ENCODE assay signal across 8 cellular contexts in the genomic region with DNA sequence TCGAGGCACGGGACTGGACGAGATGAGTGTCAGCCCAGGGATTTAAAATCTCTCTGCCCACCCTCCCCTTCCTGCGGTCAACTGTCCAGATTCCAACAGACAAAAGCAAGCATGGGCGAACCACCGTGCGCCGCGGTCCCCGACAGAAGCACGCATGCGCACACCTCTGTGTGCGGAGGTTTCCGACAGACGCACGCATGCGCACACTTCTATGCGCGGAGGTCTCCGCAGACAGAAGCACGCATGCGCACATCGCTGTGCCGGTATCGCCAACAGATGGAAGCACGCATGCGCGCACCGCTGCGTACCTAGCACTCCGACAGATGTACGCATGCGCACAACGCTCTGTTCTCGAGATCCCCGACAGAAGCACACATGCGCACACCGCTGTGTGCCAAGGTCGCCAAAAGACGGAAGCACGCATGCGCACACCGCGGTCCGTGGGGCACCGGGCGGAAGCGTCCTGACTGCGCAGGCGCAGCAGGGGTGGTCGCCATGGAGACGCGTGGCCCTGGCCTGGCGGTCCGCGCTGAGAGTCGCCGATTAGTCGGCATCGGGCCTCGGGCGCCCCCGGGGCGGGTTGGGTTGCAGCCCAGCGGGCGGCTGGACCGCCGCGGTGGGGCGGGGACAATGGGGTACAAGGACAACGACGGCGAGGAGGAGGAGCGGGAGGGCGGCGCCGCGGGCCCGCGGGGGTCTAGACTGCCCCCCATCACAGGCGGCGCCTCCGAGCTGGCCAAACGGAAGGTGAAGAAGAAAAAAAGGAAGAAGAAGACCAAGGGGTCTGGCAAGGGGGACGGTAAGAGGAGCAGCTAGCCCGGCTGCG. TPM values are rescaled to one million over a fixed set of nuclear protein-coding genes. Genes with fewer than 3 reads are reported as not detected.
DNase-seq lines count a peak whose midpoint lies in the region; ATAC-seq and TF ChIP-seq lines count a peak whose summit lies in the region.

No MANE protein-coding gene starts in this region.

- no peaks in the 10 kb centered on the region for H3K27me3 ChIP-seq in left lung

- peaks cover 0 to 38% of the 10 kb centered on the region in 2 donors for H3K4me1 ChIP-seq in left lung

- ATAC-seq in GM19395 (IDR thresholded peaks at IDR 0.05; ENCODE audit: unreplicated experiment) (peak; percentile 76), HG03558 (IDR thresholded peaks at IDR 0.05; ENCODE audit: extremely low read depth, unreplicated experiment) (peak; percentile 67), left lung (peak; percentile 89)

- peaks cover 0 to 1% (median 0%) of the 10 kb centered on the region in 3 donors for H3K27me3 Mint-ChIP-seq in CD14-positive monocyte (ENCODE audit: low read depth in 3 of 3)

- H3K4me3 ChIP-seq in left lung = peak overlapping the region; percentile 85 to 87

- H3K27ac ChIP-seq in left lung = peak overlapping the region; percentile 39 to 90

- H3K4me3 Mint-ChIP-seq in CD14-positive monocyte = peak overlapping the region; percentile 84 to 89

- H3K27ac Mint-ChIP-seq in CD14-positive monocyte = peak overlapping the region; percentile 73 to 93 (median 88)

- intact Hi-C loops in CD14-positive monocyte (cut with micrococcal nuclease) = no loop called here
- intact Hi-C loops in left lung (cut with DNase I) = loop anchor here in 1 of 2 donors (2.0 kb wide), 1 partner anchor 291 kb away; no protein-coding TSS in a partner anchor

- H3K36me3 Mint-ChIP-seq in CD14-positive monocyte = peaks cover 0 to 9% of the 10 kb centered on the region in 2 donors

- H3K4me1 Mint-ChIP-seq in CD14-positive monocyte = peaks cover 44% of the 10 kb centered on the region

- H3K36me3 ChIP-seq in left lung = no peaks in the 10 kb centered on the region

- no peaks in the 10 kb centered on the region for H3K9me3 ChIP-seq in left lung

- peak; percentile 98 for DNase-seq in CD14-positive monocyte (ENCODE audit: low spot score)
- peak; percentile 100 for DNase-seq in NCI-H748 treated with DMSO at 0.1 percent for 48 hours (lab: John Stamatoyannopoulos, UW)
- peak; percentile 98 to 99 for DNase-seq in activated CD4-positive, alpha-beta T cell treated with anti-CD3 and anti-CD28 coated beads, Interleukin-2, amount 50 U/mL, for 4 hours
- peak; percentile 99 for DNase-seq in dermis blood vessel endothelial cell
- peak; percentile 100 for DNase-seq in left lung
- peak; percentile 99 for DNase-seq in stimulated activated CD4-positive, alpha-beta T cell treated with anti-CD3 and anti-CD28 coated beads, Interleukin-2, amount 100 ng/mL, for 4 hours (ENCODE audit: low read depth)

- TF ChIP-seq CTCF in CD14-positive monocyte (IDR thresholded peaks at IDR 0.05) (no peak), left lung (IDR thresholded peaks at IDR 0.05) (no peak)

- no peaks in the 10 kb centered on the region for H3K9me3 Mint-ChIP-seq in CD14-positive monocyte

RNA-seq across cellular contexts. Expression of gene RFLNB, which starts 35.7 kb away (rescaled TPM):
- 10 to 100 TPM; 19.8 to 22.0 TPM for polyA plus RNA-seq in CD14-positive monocyte
- total RNA-seq in dermis blood vessel endothelial cell (26.2 and 46.5 TPM in 2 replicates), left lung (10 to 100 TPM; 11.5 to 21.0 TPM)

RNA-seq across cellular contexts. Expression of gene RPH3AL, which starts 57.5 kb away (rescaled TPM):
- 1 to 10 TPM in 1 of 2 donors, under 1 TPM in 1; 0.71 to 1.5 TPM for polyA plus RNA-seq in CD14-positive monocyte
- total RNA-seq in dermis blood vessel endothelial cell (22.0 and 37.2 TPM in 2 replicates), left lung (10 to 100 TPM; 44.7 to 57.1 TPM)

Comparison
In these comparisons a context has a peak if more than half of its experiments do, and no peak if none do; other contexts are left out.
1. Peak in every context shown above with its lines: DNase-seq, ATAC-seq, H3K4me3 ChIP-seq and H3K27ac ChIP-seq.